ENCODE assay signal across 19 cellular contexts in the genomic region with DNA sequence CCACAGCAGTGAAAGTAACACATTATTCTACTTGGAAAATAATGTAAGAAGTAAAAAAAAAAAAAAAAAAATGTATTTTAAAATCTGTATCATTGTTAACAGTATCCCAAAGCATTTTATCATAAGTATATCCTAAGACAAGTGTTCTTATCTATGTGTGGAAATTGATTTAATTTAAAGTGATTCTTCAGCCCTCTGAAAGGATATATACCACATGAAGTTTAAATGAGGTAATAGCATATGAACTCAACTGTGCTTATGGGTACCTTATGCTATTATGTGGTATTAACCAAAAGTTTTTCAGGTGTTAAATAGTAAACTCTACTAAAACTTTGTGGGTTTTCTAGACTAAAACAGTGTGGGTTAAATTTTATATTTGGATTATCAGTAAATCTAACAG. TPM values are rescaled to one million over a fixed set of nuclear protein-coding genes. Genes with fewer than 3 reads are reported as not detected.
DNase-seq lines count a peak whose midpoint lies in the region; ATAC-seq and TF ChIP-seq lines count a peak whose summit lies in the region.
"Had no signal": no experiment of that assay in that cellular context is flagged by ENCODE, and none has a peak within 500 bp of the region (broad histone marks: within the 10 kb centered on the region; RNA-seq: fewer than 3 reads in every experiment).

No MANE protein-coding gene starts in this region.

- POLR2A ChIA-PET in OCI-LY7 (lab: Charles Lee), result interaction anchor here (0.5 to 0.8 kb wide), 2 partner anchors 16 to 207 kb away, joined by 3 to 11 read pairs; no protein-coding TSS in a partner anchor
- POLR2A ChIA-PET in CD4-positive, alpha-beta memory T cell (lab: Charles Lee; ENCODE audit: partially characterized antibody), result no interaction called here

- BruUV-seq in OCI-LY7 (replicated peaks; lab: Mats Ljungman, UMichigan), result no TSS peak

- peaks cover 46% of the 10 kb centered on the region for H4K20me1 ChIP-seq in OCI-LY7 (ENCODE audit: insufficient read depth, low read length)

- no peak for ATAC-seq in stimulated activated effector memory CD8-positive, alpha-beta T cell treated with anti-CD3 and anti-CD28 coated beads, Interleukin-12 subunit alpha, Interleukin-12 subunit beta, amount 100 ng/mL, for 72 hours
- no peak for ATAC-seq in GM19455 (IDR thresholded peaks at IDR 0.05; ENCODE audit: unreplicated experiment)
- ATAC-seq: naive thymus-derived CD4-positive, alpha-beta T cell had no signal

- H3K27me3 Mint-ChIP-seq in brain, result no peaks in the 10 kb centered on the region
- peaks cover 1 to 2% of the 10 kb centered on the region in 2 donors for H3K27me3 Mint-ChIP-seq in CD4-positive, alpha-beta memory T cell
- H3K27me3 Mint-ChIP-seq: memory B cell had no signal

- peak overlapping the region in 3 of 5 experiments; percentile 32 to 64 (median 48) for H3K27ac Mint-ChIP-seq in brain
- no peak overlapping the region for H3K27ac Mint-ChIP-seq in stimulated activated effector memory CD8-positive, alpha-beta T cell treated with anti-CD3 and anti-CD28 coated beads, Interleukin-12 subunit alpha, Interleukin-12 subunit beta, amount 100 ng/mL, for 72 hours
- no peak overlapping the region for H3K27ac Mint-ChIP-seq in CD4-positive, alpha-beta memory T cell
- H3K27ac Mint-ChIP-seq: memory B cell had no signal

- peak overlapping the region in 3 of 5 experiments; percentile 87 to 97 (median 93) for H3K4me3 Mint-ChIP-seq in brain
- no peak overlapping the region for H3K4me3 Mint-ChIP-seq in stimulated activated effector memory CD8-positive, alpha-beta T cell treated with anti-CD3 and anti-CD28 coated beads, Interleukin-12 subunit alpha, Interleukin-12 subunit beta, amount 100 ng/mL, for 72 hours
- H3K4me3 Mint-ChIP-seq in CD4-positive, alpha-beta memory T cell, result no peak overlapping the region
- H3K4me3 Mint-ChIP-seq: memory B cell had no signal

- H3K79me2 ChIP-seq in ACC112 (ENCODE audit: control insufficient read depth, insufficient read depth, low read length, unreplicated experiment), result peaks cover 78% of the 10 kb centered on the region
- peaks cover 80% of the 10 kb centered on the region for H3K79me2 ChIP-seq in OCI-LY7 (ENCODE audit: insufficient read depth, low read depth, low read length)

- no peaks in the 10 kb centered on the region for H3K27me3 ChIP-seq in ACC112 (ENCODE audit: insufficient read depth, low read length)
- H3K27me3 ChIP-seq in CD4-positive, alpha-beta memory T cell (ENCODE audit: insufficient read depth, low read length), result no peaks in the 10 kb centered on the region
- H3K27me3 ChIP-seq: BLaER1 treated with 17β-estradiol and CSF1 and Interleukin-3, amounts not matched to agents 10 nM and 100 nM; hepatocyte had no signal

- H3K4me1 ChIP-seq in ACC112 (ENCODE audit: control insufficient read depth, insufficient read depth, low read length, unreplicated experiment) (peaks cover 45% of the 10 kb centered on the region), OCI-LY7 (ENCODE audit: insufficient read depth, low read length, poor library complexity, severe bottlenecking) (peaks cover 58% of the 10 kb centered on the region)
- H3K4me1 ChIP-seq in CD4-positive, alpha-beta memory T cell (ENCODE audit: insufficient read depth, low read length), result peaks cover 51% of the 10 kb centered on the region

- peaks cover 70% of the 10 kb centered on the region for H3K4me1 Mint-ChIP-seq in brain
- peaks cover 53% of the 10 kb centered on the region for H3K4me1 Mint-ChIP-seq in stimulated activated effector memory CD8-positive, alpha-beta T cell treated with anti-CD3 and anti-CD28 coated beads, Interleukin-12 subunit alpha, Interleukin-12 subunit beta, amount 100 ng/mL, for 72 hours
- H3K4me1 Mint-ChIP-seq in CD4-positive, alpha-beta memory T cell, result peaks cover 25 to 68% (median 46%) of the 10 kb centered on the region in 4 donors

- no peak for DNase-seq in OCI-LY7 (ENCODE audit: low spot score)
- DNase-seq in stimulated activated CD4-positive, alpha-beta T cell treated with anti-CD3 and anti-CD28 coated beads, Interleukin-1b, Interleukin-23, amount 100 ng/mL, for 48 hours, result no peak
- DNase-seq in stimulated activated effector memory CD8-positive, alpha-beta T cell treated with anti-CD3 and anti-CD28 coated beads, Interleukin-12 subunit alpha, Interleukin-12 subunit beta, amount 100 ng/mL, for 72 hours (ENCODE audit: low spot score in 2 of 2), result no peak
- no peak for DNase-seq in CD4-positive, alpha-beta memory T cell
- DNase-seq: activated naive CD4-positive, alpha-beta T cell; kidney; naive thymus-derived CD4-positive, alpha-beta T cell; NCI-H1694 treated with DMSO at 0.1 percent for 48 hours; NCI-H226; posterior cingulate gyrus; stimulated activated CD8-positive, alpha-beta memory T cell treated with anti-CD3 and anti-CD28 coated beads, Interleukin-4, amount 100 ng/mL, for 48 hours had no signal

- H3K9me2 ChIP-seq in OCI-LY7 (ENCODE audit: insufficient read depth, low read length), result no peaks in the 10 kb centered on the region

- peak overlapping the region; percentile 88 for H3K4me2 ChIP-seq in OCI-LY7 (ENCODE audit: low read length)

- peaks cover 24% of the 10 kb centered on the region for H3K36me3 Mint-ChIP-seq in brain
- peaks cover 100% of the 10 kb centered on the region for H3K36me3 Mint-ChIP-seq in stimulated activated effector memory CD8-positive, alpha-beta T cell treated with anti-CD3 and anti-CD28 coated beads, Interleukin-12 subunit alpha, Interleukin-12 subunit beta, amount 100 ng/mL, for 72 hours
- peaks cover 7 to 29% of the 10 kb centered on the region in 2 donors for H3K36me3 Mint-ChIP-seq in CD4-positive, alpha-beta memory T cell

- H3K27ac ChIP-seq in 22Rv1 (peak overlapping the region; percentile 97), ACC112 (ENCODE audit: low read depth, low read length) (peak overlapping the region; percentile 99), OCI-LY7 (ENCODE audit: low read depth, low read length, poor library complexity, severe bottlenecking) (peak overlapping the region; percentile 88)
- H3K27ac ChIP-seq in CD4-positive, alpha-beta memory T cell (ENCODE audit: low read depth, low read length), result no peak overlapping the region

- no peak overlapping the region for H2AFZ ChIP-seq in ACC112 (ENCODE audit: low read length, unreplicated experiment)
- H2AFZ ChIP-seq in OCI-LY7 (ENCODE audit: low read length), result no peak overlapping the region
- H2AFZ ChIP-seq: hepatocyte had no signal

- TF ChIP-seq CTCF in 22Rv1 (IDR thresholded peaks at IDR 0.05), result no peak
- TF ChIP-seq CTCF in OCI-LY7 (conservative IDR thresholded peaks at IDR 0.05; ENCODE audit: low read length), result no peak
- TF ChIP-seq CTCF in brain (conservative IDR thresholded peaks at IDR 0.05), result no peak

- CTCF ChIA-PET in OCI-LY7 (lab: Charles Lee; ENCODE audit: unreplicated experiment), result no interaction called here
- CTCF ChIA-PET in CD4-positive, alpha-beta memory T cell (lab: Charles Lee; ENCODE audit: partially characterized antibody), result no interaction called here

- intact Hi-C loops in OCI-LY7 (cut with micrococcal nuclease; ENCODE audit: unreplicated experiment), result loop anchor here (5.0 to 10.0 kb wide), 2 partner anchors 182 to 1489 kb away; a partner anchor contains a TSS
- intact Hi-C loops in CD4-positive, alpha-beta memory T cell (cut with micrococcal nuclease), result loop anchor here (5.0 to 10.0 kb wide), 2 partner anchors 102 to 149 kb away; no protein-coding TSS in a partner anchor

- H3K4me3 ChIP-seq in ACC112 (ENCODE audit: low read depth, low read length) (no peak overlapping the region), OCI-LY7 (ENCODE audit: low read depth, low read length, poor library complexity, severe bottlenecking) (peak overlapping the region; percentile 77)
- no peak overlapping the region for H3K4me3 ChIP-seq in CD4-positive, alpha-beta memory T cell (ENCODE audit: low read length in 2 of 2)
- H3K4me3 ChIP-seq: hepatocyte, skin epidermis had no signal

- H3K9me3 Mint-ChIP-seq in brain, result peaks cover 0 to 8% (median 0%) of the 10 kb centered on the region in 5 experiments
- no peaks in the 10 kb centered on the region for H3K9me3 Mint-ChIP-seq in stimulated activated effector memory CD8-positive, alpha-beta T cell treated with anti-CD3 and anti-CD28 coated beads, Interleukin-12 subunit alpha, Interleukin-12 subunit beta, amount 100 ng/mL, for 72 hours
- peaks cover 0 to 3% (median 0%) of the 10 kb centered on the region in 8 donors for H3K9me3 Mint-ChIP-seq in CD4-positive, alpha-beta memory T cell
- H3K9me3 Mint-ChIP-seq: memory B cell had no signal

- H3K36me3 ChIP-seq in ACC112 (ENCODE audit: insufficient read depth, low read length) (peaks cover 26% of the 10 kb centered on the region), OCI-LY7 (ENCODE audit: insufficient read depth, low read length) (peaks cover 78% of the 10 kb centered on the region)
- H3K36me3 ChIP-seq in CD4-positive, alpha-beta memory T cell (ENCODE audit: insufficient read depth, low read length), result peaks cover 3% of the 10 kb centered on the region

- H3K9me3 ChIP-seq in OCI-LY7 (ENCODE audit: low read length), result no peaks in the 10 kb centered on the region
- H3K9me3 ChIP-seq in CD4-positive, alpha-beta memory T cell (ENCODE audit: control insufficient read depth in 1 of 2, low read length in 2 of 2), result no peaks in the 10 kb centered on the region
- H3K9me3 ChIP-seq: BLaER1 treated with 17β-estradiol and CSF1 and Interleukin-3, amounts not matched to agents 10 nM and 100 nM had no signal

RNA-seq across cellular contexts. Expression of a gene that starts 2.8 kb away (rescaled TPM):
- 76.1 and 77.6 TPM in 2 replicates for total RNA-seq in OCI-LY7 (2014; rRNA removed; shearing (Covaris generic))
- 85.5 and 108 TPM in 2 replicates for total RNA-seq in OCI-LY7 (2022)
- polyA plus RNA-seq in brain (ENCODE audit: insufficient read depth, low read depth, low replicate concordance), result 39.1 TPM
- 100 to 1,000 TPM in 1 of 2 experiments, 10 to 100 TPM in 1; 96.5 to 112 TPM for total RNA-seq in CD4-positive, alpha-beta memory T cell
- polyA plus RNA-seq in CD4-positive, alpha-beta memory T cell, result 10 to 100 TPM; 12.5 to 23.3 TPM

RNA-seq across cellular contexts. Expression of a gene that starts 4.5 kb away (rescaled TPM):
- total RNA-seq in OCI-LY7 (2014; rRNA removed; shearing (Covaris generic)), result 229 and 299 TPM in 2 replicates
- 285 and 305 TPM in 2 replicates for total RNA-seq in OCI-LY7 (2022)
- polyA plus RNA-seq in brain (ENCODE audit: insufficient read depth, low read depth, low replicate concordance), result 220 TPM
- total RNA-seq in CD4-positive, alpha-beta memory T cell, result 1 to 10 TPM; 6.5 to 8.5 TPM
- polyA plus RNA-seq in CD4-positive, alpha-beta memory T cell, result 10 to 100 TPM; 24.3 to 35.4 TPM

Comparison
In these comparisons a context has a peak if more than half of its experiments do, and no peak if none do; other contexts are left out.
1. H3K27ac Mint-ChIP-seq: peak in brain (3 of 5); none in stimulated activated effector memory CD8-positive, alpha-beta T cell treated with anti-CD3 and anti-CD28 coated beads, Interleukin-12 subunit alpha, Interleukin-12 subunit beta, amount 100 ng/mL, for 72 hours (single experiment) and CD4-positive, alpha-beta memory T cell (0 of 7).
2. H3K4me3 Mint-ChIP-seq: peak in brain (3 of 5); none in stimulated activated effector memory CD8-positive, alpha-beta T cell treated with anti-CD3 and anti-CD28 coated beads, Interleukin-12 subunit alpha, Interleukin-12 subunit beta, amount 100 ng/mL, for 72 hours (single experiment) and CD4-positive, alpha-beta memory T cell (0 of 8).
3. RNA of a gene that starts 4.5 kb away (total RNA-seq): 229 to 305 TPM in OCI-LY7; 6.5 to 8.5 TPM in CD4-positive, alpha-beta memory T cell; every median in the first group is over 10 times any median in the second.